In genomic region chr9:125409637-125410521, GRCh38 we compare ENCODE assay signal across 8 cellular contexts.
DNase-seq lines count a peak whose midpoint lies in the region; ATAC-seq lines count a peak whose summit lies in the region.

No MANE protein-coding gene starts in this region.

- peaks cover 7% of the 10 kb centered on the region for H3K4me1 Mint-ChIP-seq in activated T-helper 1 cell treated with anti-CD3 and anti-CD28 coated beads, Interleukin-12 subunit alpha, Interleukin-12 subunit beta, Interleukin-2, Interleukin-4 antibody, amounts not matched to agents 30 ng/mL and 10 ng/mL and 1 ng/mL, durations not matched to agents 14 hours and 24 hours and 36 hours (ENCODE audit: low read depth)

- no peaks in the 10 kb centered on the region for H3K4me1 ChIP-seq in mesendoderm (ENCODE audit: control insufficient read depth, low read depth, low read length)

- H3K4me3 Mint-ChIP-seq in activated T-helper 1 cell treated with anti-CD3 and anti-CD28 coated beads, Interleukin-12 subunit alpha, Interleukin-12 subunit beta, Interleukin-2, Interleukin-4 antibody, amounts not matched to agents 30 ng/mL and 10 ng/mL and 1 ng/mL, durations not matched to agents 14 hours and 24 hours and 36 hours: peak overlapping the region; percentile 62

- H3K27ac ChIP-seq in mesendoderm (ENCODE audit: low read depth, low read length): no peak overlapping the region

- H3K56ac ChIP-seq in mesendoderm (ENCODE audit: low read length): no peak overlapping the region

- H3K4ac ChIP-seq in mesendoderm (ENCODE audit: low read depth, low read length): no peak overlapping the region

- intact Hi-C loops in activated T-helper 1 cell treated with anti-CD3 and anti-CD28 coated beads, Interleukin-12 subunit alpha, Interleukin-12 subunit beta, Interleukin-2, Interleukin-4 antibody, amounts not matched to agents 30 ng/mL and 10 ng/mL and 1 ng/mL, durations not matched to agents 14 hours and 24 hours and 36 hours (cut with micrococcal nuclease): loop anchor here (2.0 kb wide), 1 partner anchor 149 kb away; no protein-coding TSS in a partner anchor

- H3K36me3 ChIP-seq in mesendoderm (ENCODE audit: control insufficient read depth, insufficient read depth, low read length): no peaks in the 10 kb centered on the region

- 100% methylated on average over 2 of the region's 13 CpGs for WGBS in mesendoderm (ENCODE audit: extremely low coverage, insufficient coverage, low lambda C conversion rate)

- no peak overlapping the region for H4K5ac ChIP-seq in mesendoderm (ENCODE audit: low read length)

- no peaks in the 10 kb centered on the region for H3K9me3 Mint-ChIP-seq in activated T-helper 1 cell treated with anti-CD3 and anti-CD28 coated beads, Interleukin-12 subunit alpha, Interleukin-12 subunit beta, Interleukin-2, Interleukin-4 antibody, amounts not matched to agents 30 ng/mL and 10 ng/mL and 1 ng/mL, durations not matched to agents 14 hours and 24 hours and 36 hours

- H4K8ac ChIP-seq in mesendoderm (ENCODE audit: low read depth, low read length): no peak overlapping the region

- H3K23ac ChIP-seq in mesendoderm (ENCODE audit: low read length): no peak overlapping the region

- no peak overlapping the region for H3K4me3 ChIP-seq in mesendoderm (ENCODE audit: low read length)

- no peak overlapping the region for H2BK5ac ChIP-seq in mesendoderm (ENCODE audit: low read length)

- DNase-seq in activated T-cell treated with anti-CD3 and anti-CD28 coated beads for 24 hours (ENCODE audit: low read depth) (peak; percentile 16), NCI-H146 (lab: John Stamatoyannopoulos, UW) (peak; percentile 60), mesendoderm (peak; percentile 86)
- no peak for DNase-seq in activated T-cell treated with anti-CD3 and anti-CD28 coated beads, Interleukin-2, amount 50 U/mL, for 1 hour
- DNase-seq in activated T-helper 1 cell treated with anti-CD3 and anti-CD28 coated beads, Interleukin-12 subunit alpha, Interleukin-12 subunit beta, Interleukin-2, Interleukin-4 antibody, amounts not matched to agents 30 ng/mL and 10 ng/mL and 1 ng/mL, durations not matched to agents 14 hours and 24 hours and 36 hours (ENCODE audit: low spot score): no peak

- ATAC-seq in HG03135 (IDR thresholded peaks at IDR 0.05; ENCODE audit: unreplicated experiment): no peak
- ATAC-seq in GM21360 (IDR thresholded peaks at IDR 0.05; ENCODE audit: unreplicated experiment): no peak
- no peak for ATAC-seq in HG03139 (IDR thresholded peaks at IDR 0.05; ENCODE audit: unreplicated experiment)

- H3K18ac ChIP-seq in mesendoderm (ENCODE audit: low read length): no peak overlapping the region

- no peak overlapping the region for H2BK120ac ChIP-seq in mesendoderm (ENCODE audit: low read depth, low read length)

- peak overlapping the region; percentile 15 for H2AK5ac ChIP-seq in mesendoderm (ENCODE audit: low read length)

- no peak overlapping the region for H3K4me2 ChIP-seq in mesendoderm (ENCODE audit: low read length)

- H3K79me2 ChIP-seq in mesendoderm (ENCODE audit: control insufficient read depth, insufficient read depth, low read length): no peaks in the 10 kb centered on the region

- H3K36me3 Mint-ChIP-seq in activated T-helper 1 cell treated with anti-CD3 and anti-CD28 coated beads, Interleukin-12 subunit alpha, Interleukin-12 subunit beta, Interleukin-2, Interleukin-4 antibody, amounts not matched to agents 30 ng/mL and 10 ng/mL and 1 ng/mL, durations not matched to agents 14 hours and 24 hours and 36 hours (ENCODE audit: low read depth): no peaks in the 10 kb centered on the region

- H2BK15ac ChIP-seq in mesendoderm (replicated peaks; ENCODE audit: low read depth): no peak overlapping the region

- H3K27ac Mint-ChIP-seq in activated T-helper 1 cell treated with anti-CD3 and anti-CD28 coated beads, Interleukin-12 subunit alpha, Interleukin-12 subunit beta, Interleukin-2, Interleukin-4 antibody, amounts not matched to agents 30 ng/mL and 10 ng/mL and 1 ng/mL, durations not matched to agents 14 hours and 24 hours and 36 hours: no peak overlapping the region

- H3K79me1 ChIP-seq in mesendoderm (ENCODE audit: low read length): no peaks in the 10 kb centered on the region

- H3K27me3 ChIP-seq in mesendoderm (ENCODE audit: insufficient read depth, low read length, poor library complexity): no peaks in the 10 kb centered on the region

- H3K9ac ChIP-seq in mesendoderm (ENCODE audit: low read length): no peak overlapping the region

- peaks cover 15% of the 10 kb centered on the region for H3K27me3 Mint-ChIP-seq in activated T-helper 1 cell treated with anti-CD3 and anti-CD28 coated beads, Interleukin-12 subunit alpha, Interleukin-12 subunit beta, Interleukin-2, Interleukin-4 antibody, amounts not matched to agents 30 ng/mL and 10 ng/mL and 1 ng/mL, durations not matched to agents 14 hours and 24 hours and 36 hours (ENCODE audit: insufficient read depth)

Comparison
In these comparisons a context has a peak if more than half of its experiments do, and no peak if none do; other contexts are left out.
1. DNase-seq: peak in activated T-cell treated with anti-CD3 and anti-CD28 coated beads for 24 hours (single experiment), NCI-H146 (single experiment) and mesendoderm (single experiment); none in activated T-cell treated with anti-CD3 and anti-CD28 coated beads, Interleukin-2, amount 50 U/mL, for 1 hour (single experiment) and activated T-helper 1 cell treated with anti-CD3 and anti-CD28 coated beads, Interleukin-12 subunit alpha, Interleukin-12 subunit beta, Interleukin-2, Interleukin-4 antibody, amounts not matched to agents 30 ng/mL and 10 ng/mL and 1 ng/mL, durations not matched to agents 14 hours and 24 hours and 36 hours (single experiment).